Comparison of ENCODE assay signal across 15 cellular contexts in the genomic region with DNA sequence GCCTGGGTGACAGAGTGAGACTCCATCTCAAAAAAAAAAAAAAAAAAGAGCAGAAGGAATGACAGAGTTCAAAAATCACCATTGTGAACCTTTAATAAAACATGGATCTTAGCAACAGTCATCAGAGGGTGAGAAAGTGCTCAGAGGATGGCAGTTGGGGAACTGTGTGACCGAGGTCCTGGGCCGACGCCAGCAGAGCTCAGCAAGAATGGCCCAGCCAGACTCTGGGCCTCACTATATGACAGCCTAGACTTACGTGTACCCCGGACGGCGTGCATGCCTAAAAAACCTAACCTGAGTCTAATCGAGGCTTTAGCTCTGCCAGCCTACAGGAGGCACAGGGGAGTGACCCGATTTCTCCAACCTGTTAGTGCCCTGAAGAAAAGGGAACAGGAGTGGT.
"Had no signal": no experiment of that assay in that cellular context is flagged by ENCODE, and none has a peak within 500 bp of the region (broad histone marks: within the 10 kb centered on the region; RNA-seq: fewer than 3 reads in every experiment).

No MANE protein-coding gene starts in this region.

- H3K27me3 ChIP-seq: esophagus squamous epithelium, sigmoid colon, testis had no signal

- H3K4me1 ChIP-seq: testis had no signal

- H3K27ac ChIP-seq: testis had no signal

- H3K9me3 ChIP-seq: esophagus squamous epithelium, sigmoid colon, testis had no signal

- H3K4me3 ChIP-seq: esophagus squamous epithelium, sigmoid colon, testis had no signal

- DNase-seq: activated CD4-positive, alpha-beta T cell treated with anti-CD3 and anti-CD28 coated beads, Interleukin-2, amount 50 U/mL, for 48 hours; activated CD4-positive, CD25-positive, alpha-beta regulatory T cell treated with anti-CD3 and anti-CD28 coated beads, Interleukin-2, amount 50 U/mL, for 72 hours; activated gamma-delta T cell; activated T-cell treated with anti-CD3 and anti-CD28 coated beads, Interleukin-2, amount 50 U/mL, for 4 hours; amygdala; esophagus squamous epithelium; foreskin melanocyte; mammary epithelial cell; naive thymus-derived CD4-positive, alpha-beta T cell; nucleus accumbens; sigmoid colon; stimulated activated CD4-positive, alpha-beta T cell treated with anti-CD3 and anti-CD28 coated beads, Interleukin-12 subunit alpha, Interleukin-12 subunit beta, amount 100 ng/mL, for 4 hours; stimulated activated naive CD4-positive, alpha-beta T cell treated with Interleukin-2 at 50 U/mL for 16 hours; SW 1271; testis had no signal

- ATAC-seq: activated T-cell treated with anti-CD3 and anti-CD28 coated beads, Interleukin-2, amount 50 U/mL, for 4 hours had no signal
